ENCODE assay signal across 8 cellular contexts in genomic region chr6:41920921-41921711, GRCh38.
A peak's percentile ranks its signal among the peaks of the same experiment; 100 is the strongest.
DNase-seq lines count a peak whose midpoint lies in the region; ATAC-seq lines count a peak whose summit lies in the region.

TSS of gene BYSL (plus strand) at chr6:41921499. CDS start at chr6:41921563, 64 bp downstream.
TSS of gene MED20 (minus strand) at chr6:41921139. CDS start at chr6:41921018, 121 bp downstream.

- peak; percentile 88 for DNase-seq in COR-L47 (lab: John Stamatoyannopoulos, UW)
- peak; percentile 89 for DNase-seq in HS-5 (ENCODE audit: low read depth)
- DNase-seq in NK-92 (lab: John Stamatoyannopoulos, UW; ENCODE audit: unreplicated experiment), result peak; percentile 47
- peak; percentile 99 for DNase-seq in activated CD8-positive, alpha-beta memory T cell treated with anti-CD3 and anti-CD28 coated beads for 24 hours
- peak; percentile 91 for DNase-seq in effector CD8-positive, alpha-beta T cell (lab: John Stamatoyannopoulos, UW)
- peak; percentile 98 for DNase-seq in medulla oblongata (ENCODE audit: extremely low spot score)
- DNase-seq in stimulated activated CD8-positive, alpha-beta memory T cell treated with anti-CD3 and anti-CD28 coated beads, Interleukin-12 subunit alpha, Interleukin-12 subunit beta, amount 100 ng/mL, for 1 hour (ENCODE audit: low read depth), result peak; percentile 94

- ATAC-seq in GM19468 (IDR thresholded peaks at IDR 0.05; ENCODE audit: extremely low read depth, unreplicated experiment), result peak; percentile 78

Comparison
In these comparisons a context has a peak if more than half of its experiments do, and no peak if none do; other contexts are left out.
1. Peak in every context shown above with its lines: DNase-seq and ATAC-seq.
2. DNase-seq: peak in every context shown above with its lines; median percentile 99 in activated CD8-positive, alpha-beta memory T cell treated with anti-CD3 and anti-CD28 coated beads for 24 hours; 98 in medulla oblongata; 94 in stimulated activated CD8-positive, alpha-beta memory T cell treated with anti-CD3 and anti-CD28 coated beads, Interleukin-12 subunit alpha, Interleukin-12 subunit beta, amount 100 ng/mL, for 1 hour; 91 in effector CD8-positive, alpha-beta T cell; 89 in HS-5; 88 in COR-L47; 47 in NK-92.